1 cellular context compared by ENCODE assay signal in the genomic region with DNA sequence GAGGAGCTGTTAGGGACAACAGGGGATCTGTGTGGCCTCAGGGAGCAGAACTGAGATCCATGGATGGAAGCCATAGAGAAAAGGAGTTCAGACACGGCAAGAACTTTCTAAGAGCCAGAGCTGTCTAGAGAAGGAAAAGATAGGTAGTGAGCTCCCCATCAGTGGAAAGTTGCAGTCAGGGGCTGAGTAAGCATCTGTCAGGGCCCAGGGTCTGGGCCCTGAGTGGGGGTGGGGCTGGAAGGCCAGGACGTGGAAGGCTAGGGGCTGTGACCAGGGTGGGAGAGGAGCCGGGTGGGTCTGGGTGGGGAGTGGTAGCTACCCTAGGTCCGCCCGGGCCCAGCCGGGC.
TF ChIP-seq lines count a peak whose summit lies in the region.

No MANE protein-coding gene starts in this region.

TF ChIP-seq in K562, 482 proteins besides CTCF, POLR2A, EP300 and RAD21 (continued from another document):
- TF ChIP-seq, protein P1, sequence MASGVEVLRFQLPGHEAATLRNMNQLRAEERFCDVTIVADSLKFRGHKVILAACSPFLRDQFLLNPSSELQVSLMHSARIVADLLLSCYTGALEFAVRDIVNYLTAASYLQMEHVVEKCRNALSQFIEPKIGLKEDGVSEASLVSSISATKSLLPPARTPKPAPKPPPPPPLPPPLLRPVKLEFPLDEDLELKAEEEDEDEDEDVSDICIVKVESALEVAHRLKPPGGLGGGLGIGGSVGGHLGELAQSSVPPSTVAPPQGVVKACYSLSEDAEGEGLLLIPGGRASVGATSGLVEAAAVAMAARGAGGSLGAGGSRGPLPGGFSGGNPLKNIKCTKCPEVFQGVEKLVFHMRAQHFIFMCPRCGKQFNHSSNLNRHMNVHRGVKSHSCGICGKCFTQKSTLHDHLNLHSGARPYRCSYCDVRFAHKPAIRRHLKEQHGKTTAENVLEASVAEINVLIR (CRISPR knock-in tag; IDR thresholded peaks at IDR 0.05), result no peak
